20 cellular contexts compared by ENCODE assay signal in the genomic region with DNA sequence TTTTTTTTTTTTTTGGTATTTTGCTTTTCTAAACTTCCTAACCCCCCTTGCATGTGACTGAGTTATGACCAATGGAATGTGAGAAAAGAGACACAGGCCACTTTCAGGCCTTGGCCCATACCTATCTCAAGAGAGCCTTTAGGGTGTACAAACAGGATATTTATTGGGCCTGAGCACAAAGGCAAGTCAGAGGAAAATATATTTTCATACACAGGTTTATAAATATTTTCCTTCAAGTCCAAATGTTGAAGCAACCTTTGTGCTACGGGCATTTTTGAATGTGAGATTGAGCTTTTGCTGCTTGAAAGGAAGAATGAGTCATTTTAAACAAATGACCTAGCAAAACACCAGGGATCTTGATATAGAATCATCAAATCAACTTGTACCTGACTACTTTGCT.
DNase-seq lines count a peak whose midpoint lies in the region; ATAC-seq and TF ChIP-seq lines count a peak whose summit lies in the region.
"Had no signal": no experiment of that assay in that cellular context is flagged by ENCODE, and none has a peak within 500 bp of the region (broad histone marks: within the 10 kb centered on the region; RNA-seq: fewer than 3 reads in every experiment).

No MANE protein-coding gene starts in this region.

- H3K9me2 ChIP-seq in PC-9 (ENCODE audit: insufficient read depth), result no peaks in the 10 kb centered on the region

- ATAC-seq in HG02588 (IDR thresholded peaks at IDR 0.05; ENCODE audit: unreplicated experiment), result no peak
- ATAC-seq in WTC11, result no peak
- ATAC-seq: heart right ventricle, psoas muscle, T-cell had no signal

- no peaks in the 10 kb centered on the region for H3K79me2 ChIP-seq in PC-9 (ENCODE audit: low read depth)

- H3K27me3 ChIP-seq in PC-9 (ENCODE audit: insufficient read depth, low read depth), result no peaks in the 10 kb centered on the region
- H3K27me3 ChIP-seq: heart right ventricle, spleen had no signal

- H3F3A ChIP-seq in PC-9 (ENCODE audit: insufficient read depth, low read depth), result no peaks in the 10 kb centered on the region

- BruUV-seq in PC-9 (replicated peaks; lab: Mats Ljungman, UMichigan), result no TSS peak

- DNase-seq in EL (peak; percentile 28), PC-9 (no peak), dermis blood vessel endothelial cell (peak; percentile 10), kidney glomerular epithelial cell (lab: John Stamatoyannopoulos, UW) (peak; percentile 37), WTC11 (ENCODE audit: low spot score) (no peak), NCI-H146 (lab: John Stamatoyannopoulos, UW) (no peak), epidermal melanocyte (ENCODE audit: insufficient read length, low spot score) (no peak)
- DNase-seq: activated CD4-positive, alpha-beta T cell treated with anti-CD3 and anti-CD28 coated beads, Interleukin-2, amount 50 U/mL, for 1 hour; activated naive CD4-positive, alpha-beta T cell treated with anti-CD3 and anti-CD28 coated beads, Interleukin-2, amount 10 ng/mL, durations not matched to agents 7 days and 5 days; heart right ventricle; Kasumi-1; midbrain; NCI-H1105 treated with DMSO at 0.1 percent for 48 hours; NCI-H82; psoas muscle; spleen; T-cell had no signal

- no peak overlapping the region for H3K4me3 ChIP-seq in PC-9
- H3K4me3 ChIP-seq: heart right ventricle, psoas muscle, spleen had no signal

- H4K20me1 ChIP-seq in PC-9 (ENCODE audit: insufficient read depth), result no peaks in the 10 kb centered on the region

- H3K27ac Mint-ChIP-seq in WTC11, result no peak overlapping the region
- H3K27ac Mint-ChIP-seq: activated naive CD4-positive, alpha-beta T cell treated with anti-CD3 and anti-CD28 coated beads, Interleukin-2, amount 10 ng/mL, durations not matched to agents 7 days and 5 days; B cell; dendritic cell treated with granulocyte-macrophage colony-stimulating factor and Interleukin-4, amounts not matched to agents 40 ng/mL and 50 ng/mL, for 4 days; T-cell had no signal

- no peaks in the 10 kb centered on the region for H3K4me1 Mint-ChIP-seq in WTC11
- H3K4me1 Mint-ChIP-seq: activated naive CD4-positive, alpha-beta T cell treated with anti-CD3 and anti-CD28 coated beads, Interleukin-2, amount 10 ng/mL, durations not matched to agents 7 days and 5 days; B cell; T-cell had no signal

- no peak overlapping the region for H3K4me3 Mint-ChIP-seq in WTC11
- H3K4me3 Mint-ChIP-seq: activated naive CD4-positive, alpha-beta T cell treated with anti-CD3 and anti-CD28 coated beads, Interleukin-2, amount 10 ng/mL, durations not matched to agents 7 days and 5 days; B cell; dendritic cell treated with granulocyte-macrophage colony-stimulating factor and Interleukin-4, amounts not matched to agents 40 ng/mL and 50 ng/mL, for 4 days; T-cell had no signal

- H3K9me3 ChIP-seq in PC-9 (ENCODE audit: insufficient read depth, low read depth), result no peaks in the 10 kb centered on the region
- H3K9me3 ChIP-seq: psoas muscle had no signal

- H3K9me3 Mint-ChIP-seq in WTC11, result 0 out of 2 replicates have a peak, but pooled peaks cover 12% of the 10 kb centered on the region

- 0 out of 2 replicates have a peak overlapping the region, but pooled peaks have one; percentile 26 for H3K27ac ChIP-seq in PC-9
- H3K27ac ChIP-seq: heart right ventricle, psoas muscle, spleen had no signal

- intact Hi-C loops in PC-9 (cut with micrococcal nuclease; ENCODE audit: unreplicated experiment), result no loop called here

- H3K36me3 ChIP-seq in PC-9 (ENCODE audit: low read depth), result no peaks in the 10 kb centered on the region
- H3K36me3 ChIP-seq: heart right ventricle, spleen had no signal

- peaks cover 8% of the 10 kb centered on the region for H3K4me1 ChIP-seq in PC-9 (replicated peaks; ENCODE audit: insufficient read depth)
- H3K4me1 ChIP-seq: heart right ventricle, psoas muscle, spleen had no signal

- H3K36me3 Mint-ChIP-seq in WTC11, result no peaks in the 10 kb centered on the region
- H3K36me3 Mint-ChIP-seq: activated naive CD4-positive, alpha-beta T cell treated with anti-CD3 and anti-CD28 coated beads, Interleukin-2, amount 10 ng/mL, durations not matched to agents 7 days and 5 days; T-cell had no signal

- POLR2A ChIA-PET in PC-9 (lab: Charles Lee; ENCODE audit: unreplicated experiment), result interaction anchor here (0.7 kb wide), 1 partner anchor 415 kb away, joined by 3 read pairs; a partner anchor contains a TSS
- POLR2A ChIA-PET in WTC11 (lab: Charles Lee), result no interaction called here

- no peaks in the 10 kb centered on the region for H3K27me3 Mint-ChIP-seq in WTC11 (ENCODE audit: low read depth)
- H3K27me3 Mint-ChIP-seq: activated naive CD4-positive, alpha-beta T cell treated with anti-CD3 and anti-CD28 coated beads, Interleukin-2, amount 10 ng/mL, durations not matched to agents 7 days and 5 days; B cell; dendritic cell treated with granulocyte-macrophage colony-stimulating factor and Interleukin-4, amounts not matched to agents 40 ng/mL and 50 ng/mL, for 4 days; T-cell had no signal

- 0 out of 2 replicates have a peak overlapping the region, but pooled peaks have one; percentile 37 for H2AFZ ChIP-seq in PC-9

- CTCF ChIA-PET in PC-9 (lab: Charles Lee), result interaction anchor here (0.6 kb wide), 1 partner anchor 31 kb away, joined by 3 read pairs; no protein-coding TSS in a partner anchor
- CTCF ChIA-PET in WTC11 (lab: Charles Lee), result no interaction called here

- peak overlapping the region; percentile 38; the same call in 1 of the 2 replicates for H3K4me2 ChIP-seq in PC-9

- TF ChIP-seq CTCF in PC-9 (conservative IDR thresholded peaks at IDR 0.05) (no peak), WTC11 (IDR thresholded peaks at IDR 0.05) (no peak)

TF ChIP-seq in WTC11, 78 proteins besides CTCF, POLR2A, EP300 and RAD21 (continues in another document):
- TF ChIP-seq ESRRA (CRISPR knock-in tag; IDR thresholded peaks at IDR 0.05; ENCODE audit: borderline replicate concordance) (no peak), ZNF232 (CRISPR knock-in tag; IDR thresholded peaks at IDR 0.05) (no peak), RELA (CRISPR knock-in tag; IDR thresholded peaks at IDR 0.05; ENCODE audit: borderline replicate concordance) (no peak), EMX1 (CRISPR knock-in tag; IDR thresholded peaks at IDR 0.05) (no peak), CREM (CRISPR knock-in tag; IDR thresholded peaks at IDR 0.05) (no peak)
- TF ChIP-seq, protein P1, sequence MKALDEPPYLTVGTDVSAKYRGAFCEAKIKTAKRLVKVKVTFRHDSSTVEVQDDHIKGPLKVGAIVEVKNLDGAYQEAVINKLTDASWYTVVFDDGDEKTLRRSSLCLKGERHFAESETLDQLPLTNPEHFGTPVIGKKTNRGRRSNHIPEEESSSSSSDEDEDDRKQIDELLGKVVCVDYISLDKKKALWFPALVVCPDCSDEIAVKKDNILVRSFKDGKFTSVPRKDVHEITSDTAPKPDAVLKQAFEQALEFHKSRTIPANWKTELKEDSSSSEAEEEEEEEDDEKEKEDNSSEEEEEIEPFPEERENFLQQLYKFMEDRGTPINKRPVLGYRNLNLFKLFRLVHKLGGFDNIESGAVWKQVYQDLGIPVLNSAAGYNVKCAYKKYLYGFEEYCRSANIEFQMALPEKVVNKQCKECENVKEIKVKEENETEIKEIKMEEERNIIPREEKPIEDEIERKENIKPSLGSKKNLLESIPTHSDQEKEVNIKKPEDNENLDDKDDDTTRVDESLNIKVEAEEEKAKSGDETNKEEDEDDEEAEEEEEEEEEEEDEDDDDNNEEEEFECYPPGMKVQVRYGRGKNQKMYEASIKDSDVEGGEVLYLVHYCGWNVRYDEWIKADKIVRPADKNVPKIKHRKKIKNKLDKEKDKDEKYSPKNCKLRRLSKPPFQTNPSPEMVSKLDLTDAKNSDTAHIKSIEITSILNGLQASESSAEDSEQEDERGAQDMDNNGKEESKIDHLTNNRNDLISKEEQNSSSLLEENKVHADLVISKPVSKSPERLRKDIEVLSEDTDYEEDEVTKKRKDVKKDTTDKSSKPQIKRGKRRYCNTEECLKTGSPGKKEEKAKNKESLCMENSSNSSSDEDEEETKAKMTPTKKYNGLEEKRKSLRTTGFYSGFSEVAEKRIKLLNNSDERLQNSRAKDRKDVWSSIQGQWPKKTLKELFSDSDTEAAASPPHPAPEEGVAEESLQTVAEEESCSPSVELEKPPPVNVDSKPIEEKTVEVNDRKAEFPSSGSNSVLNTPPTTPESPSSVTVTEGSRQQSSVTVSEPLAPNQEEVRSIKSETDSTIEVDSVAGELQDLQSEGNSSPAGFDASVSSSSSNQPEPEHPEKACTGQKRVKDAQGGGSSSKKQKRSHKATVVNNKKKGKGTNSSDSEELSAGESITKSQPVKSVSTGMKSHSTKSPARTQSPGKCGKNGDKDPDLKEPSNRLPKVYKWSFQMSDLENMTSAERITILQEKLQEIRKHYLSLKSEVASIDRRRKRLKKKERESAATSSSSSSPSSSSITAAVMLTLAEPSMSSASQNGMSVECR (CRISPR knock-in tag; IDR thresholded peaks at IDR 0.05; ENCODE audit: borderline replicate concordance), result no peak
- TF ChIP-seq, protein P2, sequence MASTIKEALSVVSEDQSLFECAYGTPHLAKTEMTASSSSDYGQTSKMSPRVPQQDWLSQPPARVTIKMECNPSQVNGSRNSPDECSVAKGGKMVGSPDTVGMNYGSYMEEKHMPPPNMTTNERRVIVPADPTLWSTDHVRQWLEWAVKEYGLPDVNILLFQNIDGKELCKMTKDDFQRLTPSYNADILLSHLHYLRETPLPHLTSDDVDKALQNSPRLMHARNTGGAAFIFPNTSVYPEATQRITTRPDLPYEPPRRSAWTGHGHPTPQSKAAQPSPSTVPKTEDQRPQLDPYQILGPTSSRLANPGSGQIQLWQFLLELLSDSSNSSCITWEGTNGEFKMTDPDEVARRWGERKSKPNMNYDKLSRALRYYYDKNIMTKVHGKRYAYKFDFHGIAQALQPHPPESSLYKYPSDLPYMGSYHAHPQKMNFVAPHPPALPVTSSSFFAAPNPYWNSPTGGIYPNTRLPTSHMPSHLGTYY (CRISPR knock-in tag; IDR thresholded peaks at IDR 0.05), result no peak
- TF ChIP-seq, protein P3, sequence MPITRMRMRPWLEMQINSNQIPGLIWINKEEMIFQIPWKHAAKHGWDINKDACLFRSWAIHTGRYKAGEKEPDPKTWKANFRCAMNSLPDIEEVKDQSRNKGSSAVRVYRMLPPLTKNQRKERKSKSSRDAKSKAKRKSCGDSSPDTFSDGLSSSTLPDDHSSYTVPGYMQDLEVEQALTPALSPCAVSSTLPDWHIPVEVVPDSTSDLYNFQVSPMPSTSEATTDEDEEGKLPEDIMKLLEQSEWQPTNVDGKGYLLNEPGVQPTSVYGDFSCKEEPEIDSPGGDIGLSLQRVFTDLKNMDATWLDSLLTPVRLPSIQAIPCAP (CRISPR knock-in tag; IDR thresholded peaks at IDR 0.05), result no peak
- TF ChIP-seq, protein P4, sequence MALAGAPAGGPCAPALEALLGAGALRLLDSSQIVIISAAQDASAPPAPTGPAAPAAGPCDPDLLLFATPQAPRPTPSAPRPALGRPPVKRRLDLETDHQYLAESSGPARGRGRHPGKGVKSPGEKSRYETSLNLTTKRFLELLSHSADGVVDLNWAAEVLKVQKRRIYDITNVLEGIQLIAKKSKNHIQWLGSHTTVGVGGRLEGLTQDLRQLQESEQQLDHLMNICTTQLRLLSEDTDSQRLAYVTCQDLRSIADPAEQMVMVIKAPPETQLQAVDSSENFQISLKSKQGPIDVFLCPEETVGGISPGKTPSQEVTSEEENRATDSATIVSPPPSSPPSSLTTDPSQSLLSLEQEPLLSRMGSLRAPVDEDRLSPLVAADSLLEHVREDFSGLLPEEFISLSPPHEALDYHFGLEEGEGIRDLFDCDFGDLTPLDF (CRISPR knock-in tag; IDR thresholded peaks at IDR 0.05), result no peak

Comparison
In these comparisons a context has a peak if more than half of its experiments do, and no peak if none do; other contexts are left out.
1. DNase-seq: peak in EL (single experiment), dermis blood vessel endothelial cell (single experiment) and kidney glomerular epithelial cell (single experiment); none in PC-9 (0 of 2), WTC11 (single experiment), NCI-H146 (single experiment) and epidermal melanocyte (single experiment).